ENCODE assay signal across 19 cellular contexts in genomic region chr5:116542619-116543018, GRCh38. TPM values are rescaled to one million over a fixed set of nuclear protein-coding genes. Genes with fewer than 3 reads are reported as not detected.
DNase-seq lines count a peak whose midpoint lies in the region; ATAC-seq and TF ChIP-seq lines count a peak whose summit lies in the region.
"Had no signal": no experiment of that assay in that cellular context is flagged by ENCODE, and none has a peak within 500 bp of the region (broad histone marks: within the 10 kb centered on the region; RNA-seq: fewer than 3 reads in every experiment).

No MANE protein-coding gene starts in this region.

- no peak for TF ChIP-seq EP300 in transverse colon (IDR thresholded peaks at IDR 0.05; ENCODE audit: low read depth)

- WGBS in transverse colon (ENCODE audit: low coverage in 1 of 2), 2 donors: 48 to 59% methylated on average over 2 to 3 of the region's 3 CpGs

- peaks cover 0 to 53% (median 40%) of the 10 kb centered on the region in 4 donors for H3K4me1 ChIP-seq in transverse colon

- H3K36me3 Mint-ChIP-seq in activated naive CD8-positive, alpha-beta T cell treated with anti-CD3 and anti-CD28 coated beads for 36 hours: no peaks in the 10 kb centered on the region

- peak overlapping the region in 3 of 4 donors; percentile 83 to 88 (median 85) for H3K27ac ChIP-seq in transverse colon
- H3K27ac ChIP-seq: KMS-11, RWPE1, SJCRH30 had no signal

- no peak overlapping the region for H3K27ac Mint-ChIP-seq in activated naive CD8-positive, alpha-beta T cell treated with anti-CD3 and anti-CD28 coated beads for 36 hours
- H3K27ac Mint-ChIP-seq: CD8-positive, alpha-beta T cell had no signal

- ATAC-seq in left lobe of liver: peak; percentile 40
- ATAC-seq: CD8-positive, alpha-beta T cell had no signal

- in situ Hi-C loops in transverse colon (cut with MboI; ENCODE audit: low pct_ligation_motif_present in 1 of 4, low pct_unique_long_range_greater_than_20kb in 1 of 4, low sequenced_read_pairs in 3 of 4): no loop called here

- H3K9me3 ChIP-seq in transverse colon: peaks cover 0 to 3% of the 10 kb centered on the region in 2 donors

- no peak overlapping the region for H3K4me3 Mint-ChIP-seq in activated naive CD8-positive, alpha-beta T cell treated with anti-CD3 and anti-CD28 coated beads for 36 hours
- H3K4me3 Mint-ChIP-seq: CD8-positive, alpha-beta T cell had no signal

- H3K27me3 ChIP-seq in transverse colon: no peaks in the 10 kb centered on the region
- H3K27me3 ChIP-seq: SJCRH30 had no signal

- DNase-seq in NOMO-1 treated with DMSO at 0.1 percent for 48 hours (lab: John Stamatoyannopoulos, UW; ENCODE audit: unreplicated experiment): peak; percentile 5
- no peak for DNase-seq in NOMO-1 treated with dmso at 0.1 percent for 144 hours (lab: John Stamatoyannopoulos, UW; ENCODE audit: unreplicated experiment)
- DNase-seq in UCSD-AML1 (lab: John Stamatoyannopoulos, UW; ENCODE audit: unreplicated experiment): peak; percentile 12
- DNase-seq in left lobe of liver (ENCODE audit: low spot score): no peak
- DNase-seq in transverse colon: peak; percentile 52
- no peak for DNase-seq in activated naive CD8-positive, alpha-beta T cell treated with anti-CD3 and anti-CD28 coated beads for 36 hours
- no peak for DNase-seq in SW 1271 (lab: John Stamatoyannopoulos, UW)
- no peak for DNase-seq in AG08395 (ENCODE audit: low spot score)
- DNase-seq: 8988T; CD8-positive, alpha-beta T cell; DMS79; HCEC 1CT; NCI-H1105 treated with DMSO at 0.1 percent for 48 hours; NCI-H187; NCI-H526 treated with DMSO at 0.1 percent for 48 hours; PC-3; SJCRH30 had no signal

- intact Hi-C loops in transverse colon (cut with DNase I; ENCODE audit: low total_unique reads): no loop called here

- H3K4me1 Mint-ChIP-seq in activated naive CD8-positive, alpha-beta T cell treated with anti-CD3 and anti-CD28 coated beads for 36 hours: no peaks in the 10 kb centered on the region

- no peaks in the 10 kb centered on the region for H3K36me3 ChIP-seq in transverse colon

- H3K27me3 Mint-ChIP-seq in activated naive CD8-positive, alpha-beta T cell treated with anti-CD3 and anti-CD28 coated beads for 36 hours: no peaks in the 10 kb centered on the region

- no peak for TF ChIP-seq CTCF in transverse colon (IDR thresholded peaks at IDR 0.05)

- no peak for TF ChIP-seq POLR2A in transverse colon (IDR thresholded peaks at IDR 0.05)

- H3K4me3 ChIP-seq in transverse colon: no peak overlapping the region
- H3K4me3 ChIP-seq: SJCRH30 had no signal

- H3K9me3 Mint-ChIP-seq in activated naive CD8-positive, alpha-beta T cell treated with anti-CD3 and anti-CD28 coated beads for 36 hours: peaks cover 13% of the 10 kb centered on the region

RNA-seq across cellular contexts. Expression of gene SEMA6A, which starts 32.0 kb away (rescaled TPM):
- total RNA-seq in left lobe of liver: 7.9 TPM
- total RNA-seq in transverse colon: 100 to 1,000 TPM in 3 of 4 donors, 10 to 100 TPM in 1; 76.7 to 231 (median 117) TPM
- not detected for total RNA-seq in activated naive CD8-positive, alpha-beta T cell treated with anti-CD3 and anti-CD28 coated beads for 36 hours
- total RNA-seq: CD8-positive, alpha-beta T cell; PC-3 had no signal

Comparison
In these comparisons a context has a peak if more than half of its experiments do, and no peak if none do; other contexts are left out.
1. DNase-seq: peak in NOMO-1 treated with DMSO at 0.1 percent for 48 hours (single experiment), UCSD-AML1 (single experiment) and transverse colon (single experiment); none in NOMO-1 treated with dmso at 0.1 percent for 144 hours (single experiment), left lobe of liver (single experiment), activated naive CD8-positive, alpha-beta T cell treated with anti-CD3 and anti-CD28 coated beads for 36 hours (single experiment), SW 1271 (0 of 2) and AG08395 (single experiment).